Comparison of ENCODE assay signal across 27 cellular contexts in the genomic region with DNA sequence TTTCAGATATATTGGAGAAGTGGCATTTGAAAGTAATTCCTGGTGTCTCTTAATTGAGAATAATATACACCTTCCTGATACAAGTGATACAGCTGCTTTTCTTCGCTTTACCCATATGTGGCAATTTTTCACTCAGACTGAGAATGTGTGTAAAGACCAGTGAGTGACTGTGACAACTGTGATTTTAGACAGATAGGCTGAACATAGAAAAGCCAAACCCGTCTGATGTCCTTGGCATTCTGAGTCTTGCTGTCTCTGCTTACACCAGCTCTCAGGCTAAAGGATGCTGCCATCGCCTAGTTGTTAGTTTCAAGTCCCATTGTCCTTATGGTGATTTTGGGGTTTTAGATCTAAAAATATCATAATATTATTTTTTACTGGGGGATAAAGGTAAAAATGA.
"Had no signal": no experiment of that assay in that cellular context is flagged by ENCODE, and none has a peak within 500 bp of the region (broad histone marks: within the 10 kb centered on the region; RNA-seq: fewer than 3 reads in every experiment).

No MANE protein-coding gene starts in this region.

- H3K27me3 ChIP-seq: brain microvascular endothelial cell had no signal

- H3K4me3 Mint-ChIP-seq: activated CD4-positive, alpha-beta memory T cell treated with anti-CD3 and anti-CD28 coated beads, Interleukin-2, amount 10 ng/mL, durations not matched to agents 7 days and 5 days; activated CD4-positive, alpha-beta T cell treated with anti-CD3 and anti-CD28 coated beads for 36 hours; activated naive CD4-positive, alpha-beta T cell treated with anti-CD3 and anti-CD28 coated beads, Interleukin-2, amount 10 ng/mL, durations not matched to agents 7 days and 5 days; activated naive CD8-positive, alpha-beta T cell treated with anti-CD3 and anti-CD28 coated beads for 36 hours; activated T-cell treated with anti-CD3 and anti-CD28 coated beads, Interleukin-2, amount 50 U/mL, for 72 hours; T-cell had no signal

- H3K9me3 Mint-ChIP-seq: activated naive CD4-positive, alpha-beta T cell treated with anti-CD3 and anti-CD28 coated beads, Interleukin-2, amount 10 ng/mL, durations not matched to agents 7 days and 5 days; activated naive CD8-positive, alpha-beta T cell treated with anti-CD3 and anti-CD28 coated beads for 36 hours had no signal

- H3K27ac ChIP-seq: brain microvascular endothelial cell, WERI-Rb-1 had no signal

- H3K36me3 ChIP-seq: brain microvascular endothelial cell, WERI-Rb-1 had no signal

- H3K27me3 Mint-ChIP-seq: activated CD4-positive, alpha-beta memory T cell treated with anti-CD3 and anti-CD28 coated beads, Interleukin-2, amount 10 ng/mL, durations not matched to agents 7 days and 5 days; activated CD4-positive, alpha-beta T cell treated with anti-CD3 and anti-CD28 coated beads for 36 hours; activated naive CD4-positive, alpha-beta T cell treated with anti-CD3 and anti-CD28 coated beads, Interleukin-2, amount 10 ng/mL, durations not matched to agents 7 days and 5 days; activated naive CD8-positive, alpha-beta T cell treated with anti-CD3 and anti-CD28 coated beads for 36 hours; T-cell had no signal

- H3K4me1 Mint-ChIP-seq: activated CD4-positive, alpha-beta memory T cell treated with anti-CD3 and anti-CD28 coated beads, Interleukin-2, amount 10 ng/mL, durations not matched to agents 7 days and 5 days; activated CD4-positive, alpha-beta T cell treated with anti-CD3 and anti-CD28 coated beads for 36 hours; activated naive CD4-positive, alpha-beta T cell treated with anti-CD3 and anti-CD28 coated beads, Interleukin-2, amount 10 ng/mL, durations not matched to agents 7 days and 5 days; activated naive CD8-positive, alpha-beta T cell treated with anti-CD3 and anti-CD28 coated beads for 36 hours; T-cell had no signal

- ATAC-seq: activated CD4-positive, alpha-beta T cell treated with anti-CD3 and anti-CD28 coated beads for 36 hours; activated T-cell treated with anti-CD3 and anti-CD28 coated beads, Interleukin-2, amount 50 U/mL, for 72 hours; Panc1; Right ventricle myocardium inferior; T-cell had no signal

- H3K27ac Mint-ChIP-seq: activated CD4-positive, alpha-beta memory T cell treated with anti-CD3 and anti-CD28 coated beads, Interleukin-2, amount 10 ng/mL, durations not matched to agents 7 days and 5 days; activated CD4-positive, alpha-beta T cell treated with anti-CD3 and anti-CD28 coated beads for 36 hours; activated naive CD4-positive, alpha-beta T cell treated with anti-CD3 and anti-CD28 coated beads, Interleukin-2, amount 10 ng/mL, durations not matched to agents 7 days and 5 days; activated naive CD8-positive, alpha-beta T cell treated with anti-CD3 and anti-CD28 coated beads for 36 hours; activated T-cell treated with anti-CD3 and anti-CD28 coated beads, Interleukin-2, amount 50 U/mL, for 72 hours; activated T-helper 2 cell treated with anti-CD3 and anti-CD28 coated beads, Interferon-gamma antibody, Interleukin-2, Interleukin-4, amounts not matched to agents 10 μg/mL and 5 μg/mL and 100 μg/mL, durations not matched to agents 14 hours and 24 hours and 36 hours; T-cell had no signal

- H3K36me3 Mint-ChIP-seq: activated naive CD4-positive, alpha-beta T cell treated with anti-CD3 and anti-CD28 coated beads, Interleukin-2, amount 10 ng/mL, durations not matched to agents 7 days and 5 days; activated naive CD8-positive, alpha-beta T cell treated with anti-CD3 and anti-CD28 coated beads for 36 hours; T-cell had no signal

- DNase-seq: activated CD4-positive, alpha-beta memory T cell treated with anti-CD3 and anti-CD28 coated beads, Interleukin-2, amount 10 ng/mL, durations not matched to agents 7 days and 5 days; activated CD4-positive, alpha-beta T cell treated with anti-CD3 and anti-CD28 coated beads for 36 hours; activated CD4-positive, alpha-beta T cell treated with anti-CD3 and anti-CD28 coated beads, Interleukin-2, amount 50 U/mL, for 1 hour; activated CD8-positive, alpha-beta memory T cell treated with anti-CD3 and anti-CD28 coated beads, Interleukin-2, amount 50 U/mL, for 4 hours; activated gamma-delta T cell treated with Interleukin-2 at 50 U/mL for 16 hours; activated naive CD4-positive, alpha-beta T cell treated with anti-CD3 and anti-CD28 coated beads, Interleukin-2, amount 10 ng/mL, durations not matched to agents 7 days and 5 days; activated naive CD8-positive, alpha-beta T cell treated with anti-CD3 and anti-CD28 coated beads for 36 hours; activated T-cell treated with anti-CD3 and anti-CD28 coated beads, Interleukin-2, amount 50 U/mL, for 72 hours; brain microvascular endothelial cell; cerebellar nuclear complex; MM.1S; NCI-H1105 treated with DMSO at 0.1 percent for 48 hours; NCI-H1436 treated with DMSO at 0.1 percent for 48 hours; NCI-H187; NCI-H2081; NCI-H226; NCI-H526; NCI-H774; NK-92 treated with Interleukin-12 subunit alpha and Interleukin-12 subunit beta, amount 100 ng/mL, for 24 hours; OCI-M1; RPMI8226; T-cell; T-helper 2 cell; WERI-Rb-1 had no signal
